Comparison of ENCODE assay signal across 10 cellular contexts in the genomic region with DNA sequence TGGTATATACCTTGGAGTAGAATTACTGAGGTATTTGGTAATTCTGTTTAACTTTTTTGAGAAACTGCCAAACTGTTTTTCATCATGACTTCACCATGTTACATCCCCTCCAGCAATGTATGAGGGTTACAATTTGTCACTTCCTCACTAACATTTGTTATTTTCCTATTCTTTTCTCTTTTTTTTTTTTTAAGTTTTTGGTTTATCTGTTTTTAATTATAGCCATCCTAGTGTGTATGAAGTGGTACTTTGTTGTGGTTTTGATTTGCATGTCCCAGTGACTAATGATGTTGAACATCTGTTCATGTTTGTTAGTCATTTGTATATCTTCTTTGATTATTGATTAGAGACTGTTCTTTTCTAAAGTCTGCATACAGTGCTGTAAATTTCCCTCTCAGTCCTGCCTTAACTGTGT.
DNase-seq lines count a peak whose midpoint lies in the region; ATAC-seq and TF ChIP-seq lines count a peak whose summit lies in the region.
"Had no signal": no experiment of that assay in that cellular context is flagged by ENCODE, and none has a peak within 500 bp of the region (broad histone marks: within the 10 kb centered on the region; RNA-seq: fewer than 3 reads in every experiment).

No MANE protein-coding gene starts in this region.

- no peak overlapping the region for H3K4me3 ChIP-seq in GM23338

- H3K27ac Mint-ChIP-seq in GM23338 = no peak overlapping the region

- TF ChIP-seq CTCF in omental fat pad (IDR thresholded peaks at IDR 0.05) (no peak), GM23338 (conservative IDR thresholded peaks at IDR 0.05; ENCODE audit: low read depth in 2 of 2) (no peak)

- no peaks in the 10 kb centered on the region for H3K36me3 ChIP-seq in GM23338 (ENCODE audit: insufficient read depth)

- no peaks in the 10 kb centered on the region for H3K4me1 Mint-ChIP-seq in GM23338

- H3K27me3 ChIP-seq in GM23338 (ENCODE audit: insufficient read depth) = no peaks in the 10 kb centered on the region

- no peaks in the 10 kb centered on the region for H3K27me3 Mint-ChIP-seq in GM23338 (ENCODE audit: insufficient read depth, low read depth, poor library complexity)

- no peaks in the 10 kb centered on the region for H3K9me2 ChIP-seq in GM23338 (ENCODE audit: insufficient read depth)

- H3K9me3 Mint-ChIP-seq in GM23338 = peaks cover 12% of the 10 kb centered on the region

- H3F3A ChIP-seq in GM23338 (replicated peaks; ENCODE audit: low read depth) = no peaks in the 10 kb centered on the region

- H3K4me3 Mint-ChIP-seq in GM23338 = no peak overlapping the region

- peaks cover 97% of the 10 kb centered on the region for H3K79me2 ChIP-seq in GM23338 (replicated peaks; ENCODE audit: insufficient read depth)
- H3K79me2 ChIP-seq: parathyroid adenoma had no signal

- peaks cover 18% of the 10 kb centered on the region; the same call in 2 of the 3 replicates for H3K36me3 Mint-ChIP-seq in GM23338 (ENCODE audit: low read depth)

- H3K27ac ChIP-seq in substantia nigra (ENCODE audit: low read depth, low read length, poor library complexity, severe bottlenecking) = no peak overlapping the region
- H3K27ac ChIP-seq in GM23338 (ENCODE audit: low read depth) = no peak overlapping the region
- H3K27ac ChIP-seq: parathyroid adenoma had no signal

- intact Hi-C loops in sciatic nerve (cut with DNase I) = no loop called here

- H3K4me2 ChIP-seq in GM23338 = no peak overlapping the region

- DNase-seq in GM04504 (ENCODE audit: low read depth) (peak; percentile 9), dedifferentiated amniotic fluid mesenchymal stem cell (ENCODE audit: extremely low spot score) (peak; percentile 26), omental fat pad (ENCODE audit: low spot score) (no peak), substantia nigra (lab: John Stamatoyannopoulos, UW) (no peak), sciatic nerve (ENCODE audit: low spot score) (no peak), GM23338 (ENCODE audit: low spot score) (no peak)
- DNase-seq: activated CD4-positive, alpha-beta T cell treated with anti-CD3 and anti-CD28 coated beads for 4 hours had no signal

- H4K20me1 ChIP-seq in GM23338 (replicated peaks; ENCODE audit: insufficient read depth) = peaks cover 3% of the 10 kb centered on the region; the same call in 1 of the 2 replicates

- no peak overlapping the region for H2AFZ ChIP-seq in GM23338
- H2AFZ ChIP-seq: parathyroid adenoma had no signal

- H3K4me1 ChIP-seq in GM23338 (ENCODE audit: insufficient read depth) = no peaks in the 10 kb centered on the region
- H3K4me1 ChIP-seq: parathyroid adenoma had no signal

- ATAC-seq in GM21447 (IDR thresholded peaks at IDR 0.05; ENCODE audit: unreplicated experiment) (peak; percentile 42), HG03439 (IDR thresholded peaks at IDR 0.05; ENCODE audit: unreplicated experiment) (peak; percentile 62), omental fat pad (ENCODE audit: low FRiP score) (no peak), sciatic nerve (no peak), GM23338 (no peak)

TF ChIP-seq in GM23338, 12 proteins besides CTCF, POLR2A, EP300 and RAD21 (continues in another document):
- TF ChIP-seq ZNF331 (CRISPR knock-in tag; IDR thresholded peaks at IDR 0.05; ENCODE audit: low read depth) = no peak
- TF ChIP-seq ZNF114 (CRISPR knock-in tag; IDR thresholded peaks at IDR 0.05) = no peak
- TF ChIP-seq, protein P1, sequence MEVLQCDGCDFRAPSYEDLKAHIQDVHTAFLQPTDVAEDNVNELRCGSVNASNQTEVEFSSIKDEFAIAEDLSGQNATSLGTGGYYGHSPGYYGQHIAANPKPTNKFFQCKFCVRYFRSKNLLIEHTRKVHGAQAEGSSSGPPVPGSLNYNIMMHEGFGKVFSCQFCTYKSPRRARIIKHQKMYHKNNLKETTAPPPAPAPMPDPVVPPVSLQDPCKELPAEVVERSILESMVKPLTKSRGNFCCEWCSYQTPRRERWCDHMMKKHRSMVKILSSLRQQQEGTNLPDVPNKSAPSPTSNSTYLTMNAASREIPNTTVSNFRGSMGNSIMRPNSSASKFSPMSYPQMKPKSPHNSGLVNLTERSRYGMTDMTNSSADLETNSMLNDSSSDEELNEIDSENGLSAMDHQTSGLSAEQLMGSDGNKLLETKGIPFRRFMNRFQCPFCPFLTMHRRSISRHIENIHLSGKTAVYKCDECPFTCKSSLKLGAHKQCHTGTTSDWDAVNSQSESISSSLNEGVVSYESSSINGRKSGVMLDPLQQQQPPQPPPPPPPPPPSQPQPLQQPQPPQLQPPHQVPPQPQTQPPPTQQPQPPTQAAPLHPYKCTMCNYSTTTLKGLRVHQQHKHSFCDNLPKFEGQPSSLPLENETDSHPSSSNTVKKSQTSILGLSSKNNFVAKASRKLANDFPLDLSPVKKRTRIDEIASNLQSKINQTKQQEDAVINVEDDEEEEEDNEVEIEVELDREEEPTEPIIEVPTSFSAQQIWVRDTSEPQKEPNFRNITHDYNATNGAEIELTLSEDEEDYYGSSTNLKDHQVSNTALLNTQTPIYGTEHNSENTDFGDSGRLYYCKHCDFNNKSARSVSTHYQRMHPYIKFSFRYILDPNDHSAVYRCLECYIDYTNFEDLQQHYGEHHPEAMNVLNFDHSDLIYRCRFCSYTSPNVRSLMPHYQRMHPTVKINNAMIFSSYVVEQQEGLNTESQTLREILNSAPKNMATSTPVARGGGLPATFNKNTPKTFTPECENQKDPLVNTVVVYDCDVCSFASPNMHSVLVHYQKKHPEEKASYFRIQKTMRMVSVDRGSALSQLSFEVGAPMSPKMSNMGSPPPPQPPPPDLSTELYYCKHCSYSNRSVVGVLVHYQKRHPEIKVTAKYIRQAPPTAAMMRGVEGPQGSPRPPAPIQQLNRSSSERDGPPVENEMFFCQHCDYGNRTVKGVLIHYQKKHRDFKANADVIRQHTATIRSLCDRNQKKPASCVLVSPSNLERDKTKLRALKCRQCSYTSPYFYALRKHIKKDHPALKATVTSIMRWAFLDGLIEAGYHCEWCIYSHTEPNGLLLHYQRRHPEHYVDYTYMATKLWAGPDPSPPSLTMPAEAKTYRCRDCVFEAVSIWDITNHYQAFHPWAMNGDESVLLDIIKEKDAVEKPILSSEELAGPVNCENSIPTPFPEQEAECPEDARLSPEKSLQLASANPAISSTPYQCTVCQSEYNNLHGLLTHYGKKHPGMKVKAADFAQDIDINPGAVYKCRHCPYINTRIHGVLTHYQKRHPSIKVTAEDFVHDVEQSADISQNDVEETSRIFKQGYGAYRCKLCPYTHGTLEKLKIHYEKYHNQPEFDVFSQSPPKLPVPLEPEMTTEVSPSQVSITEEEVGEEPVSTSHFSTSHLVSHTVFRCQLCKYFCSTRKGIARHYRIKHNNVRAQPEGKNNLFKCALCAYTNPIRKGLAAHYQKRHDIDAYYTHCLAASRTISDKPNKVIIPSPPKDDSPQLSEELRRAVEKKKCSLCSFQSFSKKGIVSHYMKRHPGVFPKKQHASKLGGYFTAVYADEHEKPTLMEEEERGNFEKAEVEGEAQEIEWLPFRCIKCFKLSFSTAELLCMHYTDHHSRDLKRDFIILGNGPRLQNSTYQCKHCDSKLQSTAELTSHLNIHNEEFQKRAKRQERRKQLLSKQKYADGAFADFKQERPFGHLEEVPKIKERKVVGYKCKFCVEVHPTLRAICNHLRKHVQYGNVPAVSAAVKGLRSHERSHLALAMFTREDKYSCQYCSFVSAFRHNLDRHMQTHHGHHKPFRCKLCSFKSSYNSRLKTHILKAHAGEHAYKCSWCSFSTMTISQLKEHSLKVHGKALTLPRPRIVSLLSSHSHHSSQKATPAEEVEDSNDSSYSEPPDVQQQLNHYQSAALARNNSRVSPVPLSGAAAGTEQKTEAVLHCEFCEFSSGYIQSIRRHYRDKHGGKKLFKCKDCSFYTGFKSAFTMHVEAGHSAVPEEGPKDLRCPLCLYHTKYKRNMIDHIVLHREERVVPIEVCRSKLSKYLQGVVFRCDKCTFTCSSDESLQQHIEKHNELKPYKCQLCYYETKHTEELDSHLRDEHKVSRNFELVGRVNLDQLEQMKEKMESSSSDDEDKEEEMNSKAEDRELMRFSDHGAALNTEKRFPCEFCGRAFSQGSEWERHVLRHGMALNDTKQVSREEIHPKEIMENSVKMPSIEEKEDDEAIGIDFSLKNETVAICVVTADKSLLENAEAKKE (CRISPR knock-in tag; IDR thresholded peaks at IDR 0.05) = no peak
- TF ChIP-seq JUNB (IDR thresholded peaks at IDR 0.05; ENCODE audit: unreplicated experiment) = no peak
- no peak for TF ChIP-seq CREB1 (CRISPR knock-in tag; IDR thresholded peaks at IDR 0.05; ENCODE audit: low read depth)
- TF ChIP-seq EZH2phosphoT487 (IDR thresholded peaks at IDR 0.05; ENCODE audit: unreplicated experiment) = no peak
- TF ChIP-seq, protein P2, sequence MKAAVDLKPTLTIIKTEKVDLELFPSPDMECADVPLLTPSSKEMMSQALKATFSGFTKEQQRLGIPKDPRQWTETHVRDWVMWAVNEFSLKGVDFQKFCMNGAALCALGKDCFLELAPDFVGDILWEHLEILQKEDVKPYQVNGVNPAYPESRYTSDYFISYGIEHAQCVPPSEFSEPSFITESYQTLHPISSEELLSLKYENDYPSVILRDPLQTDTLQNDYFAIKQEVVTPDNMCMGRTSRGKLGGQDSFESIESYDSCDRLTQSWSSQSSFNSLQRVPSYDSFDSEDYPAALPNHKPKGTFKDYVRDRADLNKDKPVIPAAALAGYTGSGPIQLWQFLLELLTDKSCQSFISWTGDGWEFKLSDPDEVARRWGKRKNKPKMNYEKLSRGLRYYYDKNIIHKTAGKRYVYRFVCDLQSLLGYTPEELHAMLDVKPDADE (IDR thresholded peaks at IDR 0.05) = no peak
- TF ChIP-seq EZH2 (IDR thresholded peaks at IDR 0.05; ENCODE audit: low read depth, unreplicated experiment) = no peak
- TF ChIP-seq NANOG (IDR thresholded peaks at IDR 0.05; ENCODE audit: borderline replicate concordance) = no peak
- no peak for TF ChIP-seq STAT1 (IDR thresholded peaks at IDR 0.05; ENCODE audit: unreplicated experiment)

Comparison
In these comparisons a context has a peak if more than half of its experiments do, and no peak if none do; other contexts are left out.
1. DNase-seq: peak in GM04504 (single experiment) and dedifferentiated amniotic fluid mesenchymal stem cell (single experiment); none in omental fat pad (single experiment), substantia nigra (0 of 49), sciatic nerve (single experiment) and GM23338 (single experiment).
2. ATAC-seq: peak in GM21447 (single experiment) and HG03439 (single experiment); none in omental fat pad (single experiment), sciatic nerve (single experiment) and GM23338 (single experiment).